In the genomic region with DNA sequence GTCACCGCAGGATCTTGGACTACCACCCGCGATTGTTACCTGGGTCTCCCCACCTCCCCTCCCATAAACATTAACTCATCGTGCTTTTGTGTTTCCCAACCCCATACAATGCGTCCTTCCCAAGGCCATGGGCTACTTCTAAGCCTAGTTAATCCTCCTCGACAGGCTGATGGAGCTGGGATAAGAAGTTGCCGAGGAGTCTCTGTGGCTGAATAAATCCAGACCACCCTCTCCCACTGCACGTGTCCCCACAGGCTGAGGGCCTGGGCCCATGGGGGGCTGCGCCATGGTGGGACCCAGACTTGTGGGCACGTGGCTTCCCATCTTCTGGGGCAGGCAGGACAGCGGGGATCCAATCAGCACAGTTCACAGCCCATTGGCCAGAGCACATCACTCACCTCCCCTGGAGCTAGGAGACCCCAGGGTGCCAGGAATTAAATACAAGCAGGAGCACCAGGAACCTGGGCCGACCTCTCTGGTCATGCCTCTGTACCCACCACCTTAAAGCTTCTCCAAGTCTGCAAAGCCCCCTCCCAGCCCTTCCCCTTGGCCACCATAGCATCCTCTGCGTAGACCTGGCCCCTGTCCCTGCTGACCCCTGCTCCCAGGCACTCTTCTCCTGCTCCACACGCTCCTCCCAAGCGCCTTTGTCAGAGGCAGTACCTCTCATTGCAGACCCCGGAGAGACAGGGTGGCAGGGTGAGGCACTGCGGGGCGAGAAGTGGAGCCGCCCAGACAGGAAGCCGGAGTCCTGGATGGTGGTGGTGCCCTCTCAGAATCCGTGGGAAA, we compare ENCODE assay signal across 18 cellular contexts. TPM values are rescaled to one million over a fixed set of nuclear protein-coding genes. Genes with fewer than 3 reads are reported as not detected.
DNase-seq lines count a peak whose midpoint lies in the region; ATAC-seq, FAIRE-seq and TF ChIP-seq lines count a peak whose summit lies in the region.
"Had no signal": no experiment of that assay in that cellular context is flagged by ENCODE, and none has a peak within 500 bp of the region (broad histone marks: within the 10 kb centered on the region; RNA-seq: fewer than 3 reads in every experiment).

No MANE protein-coding gene starts in this region.

- no peak overlapping the region for H4K8ac ChIP-seq in neuronal stem cell (ENCODE audit: low read depth, low read length)

- H3K79me1 ChIP-seq in neuronal stem cell (ENCODE audit: low read depth, low read length), result no peaks in the 10 kb centered on the region

- no peak overlapping the region for H3K14ac ChIP-seq in neuronal stem cell (ENCODE audit: low read length)

- H2AK5ac ChIP-seq in neuronal stem cell (ENCODE audit: low read depth, low read length), result peak overlapping the region; percentile 24

- H2AFZ ChIP-seq in neuronal stem cell (ENCODE audit: low read length), result no peak overlapping the region

- peak overlapping the region; percentile 87 for H3K18ac ChIP-seq in neuronal stem cell (ENCODE audit: low read length)

- no peak for ATAC-seq in A549
- no peak for ATAC-seq in HG02642 (IDR thresholded peaks at IDR 0.05; ENCODE audit: poor library complexity, unreplicated experiment)

- H3K4me2 ChIP-seq in A549, result no peak overlapping the region
- H3K4me2 ChIP-seq in DOHH2 (ENCODE audit: low read length), result peak overlapping the region; percentile 85
- no peak overlapping the region for H3K4me2 ChIP-seq in neuronal stem cell (ENCODE audit: insufficient read depth, low read length, poor library complexity, severe bottlenecking)
- H3K4me2 ChIP-seq: SK-N-SH had no signal

- 94% methylated on average over 19 of the region's 21 CpGs for WGBS in A549 (ENCODE audit: missing lambda C conversion rate)
- no CpG with 5 or more reads among the region's 21 CpGs for WGBS in neuronal stem cell (ENCODE audit: extremely low coverage in 2 of 2, insufficient read length in 2 of 2, insufficient replicate concordance in 1 of 2), 2 donors

- TF ChIP-seq POLR2A in A549 (IDR thresholded peaks at IDR 0.05; ENCODE audit: low read length), result no peak

- TF ChIP-seq EP300 in A549 (IDR thresholded peaks at IDR 0.05), result no peak

- peak overlapping the region; percentile 99 for H2BK12ac ChIP-seq in neuronal stem cell (ENCODE audit: low read length)

- TF ChIP-seq CTCF in A549 (IDR thresholded peaks at IDR 0.05) (no peak), DOHH2 (IDR thresholded peaks at IDR 0.05; ENCODE audit: low read depth, low read length, poor library complexity, severe bottlenecking) (no peak)

- H3K79me2 ChIP-seq in DOHH2 (ENCODE audit: control insufficient read depth, low read length), result peaks cover 7% of the 10 kb centered on the region; the same call in 1 of the 2 replicates

- H4K91ac ChIP-seq in neuronal stem cell (ENCODE audit: low read depth, low read length, poor library complexity), result peak overlapping the region; percentile 42

- H3K4me3 ChIP-seq in A549, result no peak overlapping the region
- peak overlapping the region; percentile 71 for H3K4me3 ChIP-seq in DOHH2 (ENCODE audit: low read length)
- no peak overlapping the region for H3K4me3 ChIP-seq in neuronal stem cell (ENCODE audit: low read length in 2 of 2)
- H3K4me3 ChIP-seq: HAP-1 had no signal

- H3F3A ChIP-seq in DOHH2 (ENCODE audit: control insufficient read depth, insufficient read depth), result peaks cover 10% of the 10 kb centered on the region

- H3K27ac ChIP-seq in A549 (peak overlapping the region; percentile 92 to 94), DOHH2 (ENCODE audit: low read depth, low read length) (peak overlapping the region; percentile 77), neuronal stem cell (replicated peaks; ENCODE audit: low read length) (no peak overlapping the region)

- no peak overlapping the region for H3K4ac ChIP-seq in neuronal stem cell (ENCODE audit: low read length)

- DNase-seq in A549 (ENCODE audit: low read depth in 1 of 2, low spot score in 1 of 2) (no peak), amniotic epithelial cell (ENCODE audit: low read depth) (peak; percentile 72), neuronal stem cell (ENCODE audit: low spot score) (no peak), AG20443 (ENCODE audit: low spot score) (no peak), frontal cortex (ENCODE audit: low spot score in 2 of 2) (no peak)
- DNase-seq: ACHN; Calu3; CD4-positive, alpha-beta T cell; DMS53; KG1; NCI-H510A; NCI-H774; Right ventricle myocardium superior; SK-N-SH had no signal

- POLR2A ChIA-PET in A549 (lab: Yijun Ruan, JAX), result no interaction called here

- H2BK120ac ChIP-seq in neuronal stem cell (ENCODE audit: low read depth, low read length), result peak overlapping the region; percentile 53

- peak overlapping the region; percentile 32 for H2BK15ac ChIP-seq in neuronal stem cell (ENCODE audit: low read length)

- H3K23ac ChIP-seq in neuronal stem cell (ENCODE audit: low read depth, low read length, poor library complexity), result peak overlapping the region; percentile 67

- H3K36me3 ChIP-seq in DOHH2 (ENCODE audit: control insufficient read depth, low read length), result no peaks in the 10 kb centered on the region
- no peaks in the 10 kb centered on the region for H3K36me3 ChIP-seq in neuronal stem cell (replicated peaks in 1 of 2; ENCODE audit: control insufficient read depth in 2 of 2, insufficient read depth in 2 of 2, low read length in 2 of 2)
- H3K36me3 ChIP-seq: HAP-1 had no signal

- FAIRE-seq in A549 (lab: Jason Lieb, UNC) (no peak), frontal cortex (lab: Jason Lieb, UNC) (no peak)
- FAIRE-seq: RCC 7860 had no signal

- H3K4me1 ChIP-seq in A549, result peaks cover 92% of the 10 kb centered on the region
- peaks cover 59% of the 10 kb centered on the region for H3K4me1 ChIP-seq in DOHH2 (ENCODE audit: control insufficient read depth, low read length)
- H3K4me1 ChIP-seq in neuronal stem cell (ENCODE audit: control insufficient read depth in 2 of 2, insufficient read depth in 1 of 2, low read depth in 1 of 2, low read length in 2 of 2), result peaks cover under 1 to 3% of the 10 kb centered on the region in 2 donors
- H3K4me1 ChIP-seq: HAP-1 had no signal

- H2BK5ac ChIP-seq in neuronal stem cell (ENCODE audit: low read length), result peak overlapping the region; percentile 76

- H3K27me3 ChIP-seq in DOHH2 (ENCODE audit: control insufficient read depth, low read length) (no peaks in the 10 kb centered on the region), neuronal stem cell (ENCODE audit: control insufficient read depth in 3 of 3, insufficient read depth in 3 of 3, low read depth in 1 of 3, low read length in 3 of 3) (no peaks in the 10 kb centered on the region)

- H3K9me2 ChIP-seq in DOHH2 (replicated peaks; ENCODE audit: control insufficient read depth, low read length), result no peaks in the 10 kb centered on the region
- H3K9me2 ChIP-seq: SK-N-SH had no signal

- TF ChIP-seq RAD21 in A549 (conservative IDR thresholded peaks at IDR 0.05 in 1 of 2, IDR thresholded peaks at IDR 0.05 in 1 of 2), result no peak

- CTCF ChIA-PET in A549 (lab: Yijun Ruan, JAX), result interaction anchor here (0.6 to 0.8 kb wide), 2 partner anchors 9 to 651 kb away, joined by 3 read pairs; no protein-coding TSS in a partner anchor

- H3K9me3 ChIP-seq in A549, result no peaks in the 10 kb centered on the region
- no peaks in the 10 kb centered on the region for H3K9me3 ChIP-seq in DOHH2 (ENCODE audit: control insufficient read depth, insufficient read depth, low read length)
- peaks cover 0 to 2% of the 10 kb centered on the region in 2 donors for H3K9me3 ChIP-seq in neuronal stem cell (replicated peaks in 1 of 2; ENCODE audit: control insufficient read depth in 2 of 2, insufficient read depth in 1 of 2, low read depth in 1 of 2, low read length in 2 of 2)
- H3K9me3 ChIP-seq: HAP-1, SK-N-SH had no signal

- H3K9ac ChIP-seq in neuronal stem cell (ENCODE audit: low read depth, low read length, poor library complexity), result no peak overlapping the region
- H3K9ac ChIP-seq: SK-N-SH had no signal

- no peaks in the 10 kb centered on the region for H4K20me1 ChIP-seq in DOHH2 (ENCODE audit: control insufficient read depth, insufficient read depth, low read depth, low read length)

TF ChIP-seq in A549, 52 proteins besides CTCF, POLR2A, EP300 and RAD21:
- TF ChIP-seq ESRRA (IDR thresholded peaks at IDR 0.05; ENCODE audit: borderline replicate concordance, low read length) (no peak), FOXS1 (CRISPR knock-in tag; IDR thresholded peaks at IDR 0.05) (no peak), HOXB13 (CRISPR knock-in tag; IDR thresholded peaks at IDR 0.05; ENCODE audit: low read depth) (no peak), SREBF2 (IDR thresholded peaks at IDR 0.05) (no peak), TFCP2L1 (CRISPR knock-in tag; IDR thresholded peaks at IDR 0.05) (no peak), JUNB (IDR thresholded peaks at IDR 0.05) (no peak), RNF2 (IDR thresholded peaks at IDR 0.05; ENCODE audit: borderline replicate concordance, low read depth) (no peak), POLR2AphosphoS2 (conservative IDR thresholded peaks at IDR 0.05; ENCODE audit: low read length) (no peak), RCOR1 (IDR thresholded peaks at IDR 0.05; ENCODE audit: low read depth, low read length) (no peak), KDM5A (IDR thresholded peaks at IDR 0.05) (no peak)

RNA-seq across cellular contexts. Expression of a gene that starts 51.0 kb away (rescaled TPM):
- polyA plus RNA-seq in A549 (2011; rRNA removed) (177 and 228 TPM in 2 replicates), A549 (2017; fragmentation: RNase III; extraction: RNeasy Plus Mini Kit Qiagen cat#74134 plus additional on column Dnase treatment) (87.8 to 221 TPM (median 181 TPM) in 3 replicates)
- polyA plus RNA-seq in A549 (2012; cell fraction: cytosol; rRNA removed), result 988 and 1,180 TPM in 2 replicates
- 636 and 701 TPM in 2 replicates for polyA plus RNA-seq in A549 (2012; cell fraction: nucleus; rRNA removed)
- polyA minus RNA-seq in A549 (2011; rRNA and poly(A)+ RNA removed), result 112 and 167 TPM in 2 replicates
- polyA plus RNA-seq in neuronal stem cell (2013, experiment 1 of 2), result 252 TPM
- 263 TPM for polyA plus RNA-seq in neuronal stem cell (2013, experiment 2 of 2)
- total RNA-seq in frontal cortex, result 151 TPM
